In the genomic region with DNA sequence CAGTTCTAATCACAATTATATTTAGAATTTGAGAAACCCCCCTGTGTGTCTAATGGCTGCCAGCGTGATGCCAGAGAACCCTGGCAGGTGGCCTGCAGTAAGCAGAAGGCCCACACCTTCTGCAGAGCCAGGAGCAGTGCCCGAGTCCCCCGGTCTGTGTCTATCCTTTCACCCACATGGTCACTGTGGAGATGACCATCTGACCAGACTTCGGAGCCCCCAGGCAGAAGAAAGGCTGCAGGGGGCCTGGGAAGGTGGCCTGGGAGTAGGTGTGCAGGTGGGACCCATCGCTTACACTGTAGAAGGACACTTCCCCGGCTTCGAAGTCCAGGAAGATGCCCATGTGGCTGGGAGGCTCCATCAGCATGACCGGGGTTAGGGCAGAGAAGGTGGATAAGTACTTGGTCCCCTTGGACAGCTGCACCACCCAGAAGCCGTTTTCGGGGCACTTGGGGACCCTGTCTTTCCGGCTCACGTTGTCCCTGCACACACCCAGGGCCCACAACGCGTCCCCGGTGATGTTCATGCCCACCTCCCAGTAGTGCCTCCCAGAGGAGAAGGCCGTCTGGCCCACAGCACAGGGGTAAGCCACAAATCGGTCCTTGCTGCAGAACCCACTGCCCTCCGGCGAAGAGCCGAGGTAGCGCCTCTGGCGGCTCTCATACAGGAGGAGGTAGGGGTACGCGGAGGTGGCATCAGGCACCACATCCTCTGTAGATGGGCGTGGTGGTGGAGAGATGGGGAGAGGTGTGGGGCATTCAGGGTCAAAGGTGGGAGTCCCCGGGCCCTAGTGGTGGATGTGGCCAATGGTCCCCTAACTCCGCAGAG, we compare ENCODE assay signal across 10 cellular contexts.
DNase-seq lines count a peak whose midpoint lies in the region; ATAC-seq and TF ChIP-seq lines count a peak whose summit lies in the region.
"Had no signal": no experiment of that assay in that cellular context is flagged by ENCODE, and none has a peak within 500 bp of the region (broad histone marks: within the 10 kb centered on the region; RNA-seq: fewer than 3 reads in every experiment).

No MANE protein-coding gene starts in this region.

- peaks cover 46% of the 10 kb centered on the region for H3K4me1 Mint-ChIP-seq in dendritic cell treated with granulocyte-macrophage colony-stimulating factor and Interleukin-4, amounts not matched to agents 40 ng/mL and 50 ng/mL, for 4 days (ENCODE audit: low read depth)

- DNase-seq in DND-41 (no peak), NT2/D1 (ENCODE audit: low read depth, low spot score) (no peak), NOMO-1 treated with DMSO at 0.1 percent for 48 hours (lab: John Stamatoyannopoulos, UW; ENCODE audit: unreplicated experiment) (no peak), epidermal melanocyte (ENCODE audit: insufficient read length, low spot score) (no peak), globus pallidus (ENCODE audit: low spot score) (no peak)
- DNase-seq: KBM-7, testis had no signal

- H3K36me3 ChIP-seq in DND-41 (ENCODE audit: insufficient read depth, low read length) (peaks cover 29% of the 10 kb centered on the region), NT2/D1 (ENCODE audit: insufficient read depth, insufficient read length, low read length) (peaks cover 49% of the 10 kb centered on the region), neuron (ENCODE audit: insufficient read depth, low read length) (peaks cover 13% of the 10 kb centered on the region)

- peaks cover 2% of the 10 kb centered on the region for H3K27me3 Mint-ChIP-seq in dendritic cell treated with granulocyte-macrophage colony-stimulating factor and Interleukin-4, amounts not matched to agents 40 ng/mL and 50 ng/mL, for 4 days

- H3K9me3 ChIP-seq in DND-41 (ENCODE audit: insufficient read depth, low read length, severe bottlenecking) (no peaks in the 10 kb centered on the region), NT2/D1 (ENCODE audit: insufficient read depth, low read length) (no peaks in the 10 kb centered on the region), neuron (ENCODE audit: low read length) (peaks cover 2% of the 10 kb centered on the region)
- H3K9me3 ChIP-seq: testis had no signal

- no peak for TF ChIP-seq CTCF in DND-41 (IDR thresholded peaks at IDR 0.05; ENCODE audit: borderline replicate concordance, extremely low read depth, low read length, poor library complexity, severe bottlenecking)

- H3K79me2 ChIP-seq in DND-41 (ENCODE audit: insufficient read depth, low read length): peaks cover 50% of the 10 kb centered on the region

- peaks cover 43% of the 10 kb centered on the region for H3K4me1 ChIP-seq in DND-41 (ENCODE audit: insufficient read depth, low read length)
- peaks cover 14% of the 10 kb centered on the region for H3K4me1 ChIP-seq in NT2/D1 (ENCODE audit: insufficient read depth, insufficient read length)
- H3K4me1 ChIP-seq in neuron (ENCODE audit: insufficient read depth, low read length): peaks cover 26% of the 10 kb centered on the region

- H3K27me3 ChIP-seq in DND-41 (ENCODE audit: insufficient read depth, low read length, poor library complexity) (no peaks in the 10 kb centered on the region), NT2/D1 (ENCODE audit: insufficient read depth, insufficient read length) (no peaks in the 10 kb centered on the region), neuron (ENCODE audit: insufficient read depth, low read length) (no peaks in the 10 kb centered on the region)
- H3K27me3 ChIP-seq: testis had no signal

- H3K9ac ChIP-seq in DND-41 (ENCODE audit: low read depth, low read length) (peak overlapping the region; percentile 68), NT2/D1 (ENCODE audit: insufficient read length, low read depth) (peak overlapping the region; percentile 83)

- H2AFZ ChIP-seq in DND-41 (ENCODE audit: low read depth, low read length) (no peak overlapping the region), neuron (ENCODE audit: low read depth, low read length) (no peak overlapping the region)

- H3K27ac ChIP-seq in DND-41 (ENCODE audit: low read length): peak overlapping the region; percentile 63; the same call in 1 of the 2 replicates

- H3K27ac Mint-ChIP-seq in dendritic cell treated with granulocyte-macrophage colony-stimulating factor and Interleukin-4, amounts not matched to agents 40 ng/mL and 50 ng/mL, for 4 days: no peak overlapping the region

- no peaks in the 10 kb centered on the region for H3K9me3 Mint-ChIP-seq in dendritic cell treated with granulocyte-macrophage colony-stimulating factor and Interleukin-4, amounts not matched to agents 40 ng/mL and 50 ng/mL, for 4 days

- peaks cover 50% of the 10 kb centered on the region for H3K36me3 Mint-ChIP-seq in dendritic cell treated with granulocyte-macrophage colony-stimulating factor and Interleukin-4, amounts not matched to agents 40 ng/mL and 50 ng/mL, for 4 days (ENCODE audit: low read depth)

- H3K4me2 ChIP-seq in DND-41 (ENCODE audit: insufficient read depth, low read length): peak overlapping the region; percentile 99

- H3K4me3 Mint-ChIP-seq in dendritic cell treated with granulocyte-macrophage colony-stimulating factor and Interleukin-4, amounts not matched to agents 40 ng/mL and 50 ng/mL, for 4 days: peak overlapping the region; percentile 96

- H3K4me3 ChIP-seq in DND-41 (ENCODE audit: low read depth in 1 of 2, low read length in 2 of 2) (peak overlapping the region in 1 of 2 experiments; percentile 77; a peak in 2 of 4 replicates), NT2/D1 (ENCODE audit: insufficient read length, low read depth) (peak overlapping the region; percentile 67), neuron (ENCODE audit: low read length) (peak overlapping the region; percentile 98)

- peaks cover 36% of the 10 kb centered on the region for H4K20me1 ChIP-seq in DND-41 (ENCODE audit: insufficient read depth, low read length)

- intact Hi-C loops in dendritic cell treated with granulocyte-macrophage colony-stimulating factor and Interleukin-4, amounts not matched to agents 40 ng/mL and 50 ng/mL, for 4 days (cut with micrococcal nuclease): loop anchor here (10.0 kb wide), 2 partner anchors 303 to 843 kb away; a partner anchor contains a TSS

- ATAC-seq in DND-41 (ENCODE audit: insufficient read depth, low read depth): no peak
- ATAC-seq in GM19023 (IDR thresholded peaks at IDR 0.05; ENCODE audit: unreplicated experiment): no peak
